In genomic region chr5:171574374-171574773, GRCh38 we compare ENCODE assay signal across 15 cellular contexts.
DNase-seq lines count a peak whose midpoint lies in the region; ATAC-seq and TF ChIP-seq lines count a peak whose summit lies in the region.
"Had no signal": no experiment of that assay in that cellular context is flagged by ENCODE, and none has a peak within 500 bp of the region (broad histone marks: within the 10 kb centered on the region; RNA-seq: fewer than 3 reads in every experiment).

No MANE protein-coding gene starts in this region.

- H3K4me3 ChIP-seq in MG63 = no peak overlapping the region
- H3K4me3 ChIP-seq in gastroesophageal sphincter = no peak overlapping the region

- H3K27me3 Mint-ChIP-seq in nephron (ENCODE audit: low read depth) = peaks cover 6% of the 10 kb centered on the region

- ATAC-seq in gastroesophageal sphincter = peak; percentile 76

- DNase-seq in MG63 = peak; percentile 65
- DNase-seq in stromal cell of bone marrow (ENCODE audit: low read depth) = peak; percentile 35
- DNase-seq in dermis blood vessel endothelial cell = no peak
- DNase-seq in GM03348 (ENCODE audit: low spot score) = no peak
- DNase-seq in NCI-H1694 (lab: John Stamatoyannopoulos, UW) = no peak
- DNase-seq: DMS79, KG1, NCI-H1417 treated with DMSO at 0.1 percent for 48 hours, NCI-H1930, NCI-H345, NCI-H524 treated with DMSO at 0.1 percent for 48 hours, SIG-M5 had no signal

- 75% methylated on average over 1 of the region's 4 CpGs; no CpG with 5 or more reads in 1 of the 2 donors for WGBS in gastroesophageal sphincter (ENCODE audit: low coverage in 1 of 2), 2 donors

- H3K4me1 Mint-ChIP-seq in nephron = peaks cover 31% of the 10 kb centered on the region
- H3K4me1 Mint-ChIP-seq: B cell had no signal

- H3K4me3 Mint-ChIP-seq in nephron = no peak overlapping the region
- H3K4me3 Mint-ChIP-seq: B cell had no signal

- H3K27me3 ChIP-seq in MG63 (no peaks in the 10 kb centered on the region), gastroesophageal sphincter (peaks cover 9% of the 10 kb centered on the region)

- H3K4me1 ChIP-seq in gastroesophageal sphincter = peaks cover 0 to 18% (median 3%) of the 10 kb centered on the region in 3 donors

- peak overlapping the region in 3 of 4 donors; percentile 14 to 59 (median 54) for H3K27ac ChIP-seq in gastroesophageal sphincter

- H3K9me3 Mint-ChIP-seq in nephron = peaks cover 21% of the 10 kb centered on the region

- H3K36me3 Mint-ChIP-seq in nephron (ENCODE audit: low read depth) = peaks cover 8% of the 10 kb centered on the region

- H3K27ac Mint-ChIP-seq in nephron = peak overlapping the region in 2 of 3 experiments; percentile 17 to 62
- H3K27ac Mint-ChIP-seq: B cell had no signal

- TF ChIP-seq CTCF in gastroesophageal sphincter (IDR thresholded peaks at IDR 0.05) (no peak), nephron (IDR thresholded peaks at IDR 0.05; ENCODE audit: unreplicated experiment in 3 of 3) (no peak)

- no peaks in the 10 kb centered on the region for H3K36me3 ChIP-seq in MG63
- no peaks in the 10 kb centered on the region for H3K36me3 ChIP-seq in gastroesophageal sphincter

- no peak for TF ChIP-seq EP300 in gastroesophageal sphincter (IDR thresholded peaks at IDR 0.05)

- no peak for TF ChIP-seq POLR2A in gastroesophageal sphincter (IDR thresholded peaks at IDR 0.05)

- H3K9me3 ChIP-seq in MG63 = peaks cover 19% of the 10 kb centered on the region
- peaks cover 0 to 30% (median 0%) of the 10 kb centered on the region in 3 donors for H3K9me3 ChIP-seq in gastroesophageal sphincter

Comparison
In these comparisons a context has a peak if more than half of its experiments do, and no peak if none do; other contexts are left out.
1. DNase-seq: peak in MG63 (single experiment) and stromal cell of bone marrow (single experiment); none in dermis blood vessel endothelial cell (single experiment), GM03348 (single experiment) and NCI-H1694 (single experiment).